In the genomic region with DNA sequence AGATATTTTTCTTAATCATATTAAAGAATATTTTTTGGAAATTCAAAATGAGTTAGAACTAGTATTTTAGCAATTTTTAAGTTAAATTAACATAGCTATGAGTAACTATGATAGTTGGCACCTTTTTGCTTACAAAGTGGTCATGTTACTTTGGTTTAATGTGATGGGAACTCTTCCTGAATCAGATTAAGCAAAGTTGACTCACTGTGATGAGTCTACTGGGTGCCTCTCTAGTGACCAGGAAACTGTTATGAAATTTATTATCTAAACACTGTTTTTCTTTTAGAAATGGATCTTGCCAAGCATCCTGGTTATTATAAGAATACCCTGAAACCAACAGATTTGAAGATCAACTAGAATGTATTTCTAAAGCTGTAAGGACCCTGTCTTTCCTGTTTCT, we compare ENCODE assay signal across 19 cellular contexts.
"Had no signal": no experiment of that assay in that cellular context is flagged by ENCODE, and none has a peak within 500 bp of the region (broad histone marks: within the 10 kb centered on the region; RNA-seq: fewer than 3 reads in every experiment).

No MANE protein-coding gene starts in this region.

- H3K27ac ChIP-seq: adrenal gland, colonic mucosa, dorsolateral prefrontal cortex, lower lobe of right lung, spleen, testis, vagina, WERI-Rb-1 had no signal

- DNase-seq: activated CD4-positive, alpha-beta T cell treated with anti-CD3 and anti-CD28 coated beads, Interleukin-2, amount 50 U/mL, for 1 hour; activated CD4-positive, CD25-positive, alpha-beta regulatory T cell treated with anti-CD3 and anti-CD28 coated beads, Interleukin-2, amount 50 U/mL, for 72 hours; activated CD8-positive, alpha-beta T cell treated with anti-CD3 and anti-CD28 coated beads, Interleukin-2, amount 10 ng/mL, durations not matched to agents 7 days and 5 days; activated naive CD4-positive, alpha-beta T cell; activated T-cell treated with anti-CD3 and anti-CD28 coated beads, Interleukin-2, amount 50 U/mL, for 1 hour; adrenal gland; colonic mucosa; dorsolateral prefrontal cortex; effector memory CD8-positive, alpha-beta T cell; lower lobe of right lung; naive thymus-derived CD8-positive, alpha-beta T cell; retina; spleen; stimulated activated CD4-positive, alpha-beta T cell treated with anti-CD3 and anti-CD28 coated beads, Interleukin-4, amount 100 ng/mL, for 1 hour; stimulated activated naive CD4-positive, alpha-beta T cell; testis; WERI-Rb-1 had no signal

- H3K27me3 ChIP-seq: adrenal gland, colonic mucosa, spleen, testis, vagina had no signal

- H3K4me3 ChIP-seq: adrenal gland, colonic mucosa, dorsolateral prefrontal cortex, lower lobe of right lung, spleen, testis, vagina had no signal

- H3K4me1 ChIP-seq: adrenal gland, colonic mucosa, lower lobe of right lung, spleen, testis, vagina had no signal

- H3K9me3 ChIP-seq: adrenal gland, colonic mucosa, testis, vagina had no signal

- FAIRE-seq: astrocyte had no signal

- H3K36me3 ChIP-seq: adrenal gland, colonic mucosa, lower lobe of right lung, spleen, vagina, WERI-Rb-1 had no signal
